Comparison of ENCODE assay signal across 1 cellular context in genomic region chr5:92930057-92930456, GRCh38.
TF ChIP-seq lines count a peak whose summit lies in the region.

No MANE protein-coding gene starts in this region.

TF ChIP-seq in HepG2, 621 proteins besides CTCF, POLR2A, EP300 and RAD21 (continued from another document):
- TF ChIP-seq PAXIP1 (CRISPR knock-in tag; conservative IDR thresholded peaks at IDR 0.05) (0 out of 2 replicates have a peak, but pooled peaks have one; percentile 27), ARID5B (CRISPR knock-in tag; IDR thresholded peaks at IDR 0.05) (peak; percentile 46; the same call in 1 of the 2 replicates), ZNF576 (CRISPR knock-in tag; IDR thresholded peaks at IDR 0.05) (no peak), HNF4A (CRISPR knock-in tag; IDR thresholded peaks at IDR 0.05) (peak; percentile 70), ZNF670 (CRISPR knock-in tag; IDR thresholded peaks at IDR 0.05; ENCODE audit: borderline replicate concordance) (no peak), SOX6 (IDR thresholded peaks at IDR 0.05) (no peak), SOX6 (CRISPR knock-in tag; IDR thresholded peaks at IDR 0.05) (0 out of 2 replicates have a peak, but pooled peaks have one; percentile 17), BATF2 (CRISPR knock-in tag; IDR thresholded peaks at IDR 0.05) (no peak), AHDC1 (CRISPR knock-in tag; IDR thresholded peaks at IDR 0.05; ENCODE audit: borderline replicate concordance) (0 out of 2 replicates have a peak, but pooled peaks have one; percentile 45), SYNCRIP (IDR thresholded peaks at IDR 0.05; ENCODE audit: insufficient read depth, low read depth, low read length) (no peak), ZNF326 (CRISPR knock-in tag; IDR thresholded peaks at IDR 0.05; ENCODE audit: borderline replicate concordance) (no peak), RARA (CRISPR knock-in tag; IDR thresholded peaks at IDR 0.05) (peak; percentile 10; the same call in 1 of the 2 replicates), KMT2A (CRISPR knock-in tag; IDR thresholded peaks at IDR 0.05) (no peak), ARID3A (IDR thresholded peaks at IDR 0.05; ENCODE audit: low read depth, low read length) (peak; percentile 40; the same call in 1 of the 2 replicates), BORCS8-MEF2B (CRISPR knock-in tag; IDR thresholded peaks at IDR 0.05) (no peak), HOMEZ (CRISPR knock-in tag; IDR thresholded peaks at IDR 0.05; ENCODE audit: low read depth) (peak; percentile 30; the same call in 1 of the 2 replicates), AKAP8 (CRISPR knock-in tag; IDR thresholded peaks at IDR 0.05) (no peak), ATF4 (CRISPR knock-in tag; IDR thresholded peaks at IDR 0.05) (no peak), ZNF644 (CRISPR knock-in tag; IDR thresholded peaks at IDR 0.05; ENCODE audit: low read depth) (peak; percentile 58; the same call in 1 of the 2 replicates), ZNF234 (CRISPR knock-in tag; conservative IDR thresholded peaks at IDR 0.05) (no peak), SOX13 (IDR thresholded peaks at IDR 0.05) (no peak), SOX13 (CRISPR knock-in tag; conservative IDR thresholded peaks at IDR 0.05 in 1 of 2, IDR thresholded peaks at IDR 0.05 in 1 of 2) (peak in 1 of 2 experiments; percentile 49; a peak in 1 of 4 replicates), DPF2 (CRISPR knock-in tag; IDR thresholded peaks at IDR 0.05; ENCODE audit: borderline replicate concordance, low read depth) (no peak), GABPA (IDR thresholded peaks at IDR 0.05; ENCODE audit: low read depth, low read length) (no peak), GABPA (CRISPR knock-in tag; IDR thresholded peaks at IDR 0.05; ENCODE audit: low read depth) (peak; percentile 15; the same call in 1 of the 2 replicates)
